In the genomic region with DNA sequence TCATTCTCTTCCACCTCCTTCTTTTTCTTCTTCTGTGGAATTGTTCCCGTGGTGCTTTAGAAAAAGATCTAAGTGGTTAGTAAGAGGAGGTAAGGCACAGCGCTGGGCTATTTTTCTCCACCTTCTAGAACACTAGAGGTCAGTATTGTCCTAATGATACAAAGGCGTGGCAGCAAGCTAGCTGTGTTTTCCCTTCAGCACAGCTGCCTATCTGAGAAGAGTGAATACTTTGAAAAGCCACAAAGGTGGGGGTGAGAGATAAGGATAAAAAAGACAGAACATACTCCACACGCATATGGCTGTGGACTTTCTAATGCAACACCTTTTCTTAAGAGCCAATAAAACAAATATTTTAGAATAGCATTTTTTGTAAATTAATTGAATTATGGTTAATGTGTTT, we compare ENCODE assay signal across 8 cellular contexts. TPM values are rescaled to one million over a fixed set of nuclear protein-coding genes. Genes with fewer than 3 reads are reported as not detected.
DNase-seq lines count a peak whose midpoint lies in the region; ATAC-seq and FAIRE-seq lines count a peak whose summit lies in the region.

No MANE protein-coding gene starts in this region.

- peak; percentile 8 for DNase-seq in CD1c-positive myeloid dendritic cell (ENCODE audit: extremely low spot score)
- DNase-seq in GM19239 (ENCODE audit: insufficient read length, low spot score), result peak; percentile 27
- DNase-seq in NCI-H345 treated with DMSO at 0.1 percent for 48 hours (lab: John Stamatoyannopoulos, UW; ENCODE audit: unreplicated experiment), result peak; percentile 73
- peak in 30 of 58 donors; percentile 0 to 85 (median 14) for DNase-seq in anterior cingulate cortex (lab: John Stamatoyannopoulos, UW)
- DNase-seq in T-helper 17 cell, result no peak
- DNase-seq in germinal center (ENCODE audit: low spot score), result no peak

- H3K4me3 Mint-ChIP-seq in T-helper 17 cell, result no peak overlapping the region

- H3K9me3 ChIP-seq in T-helper 17 cell (ENCODE audit: control insufficient read depth, low read length, poor library complexity, severe bottlenecking), result no peaks in the 10 kb centered on the region

- FAIRE-seq in GM19239 (lab: Jason Lieb, UNC) (peak; percentile 14), islet of Langerhans (lab: Jason Lieb, UNC) (peak; percentile 98)

- H3K4me1 Mint-ChIP-seq in T-helper 17 cell, result no peaks in the 10 kb centered on the region

- H3K27ac Mint-ChIP-seq in T-helper 17 cell, result no peak overlapping the region

- peaks cover 3% of the 10 kb centered on the region for H3K36me3 Mint-ChIP-seq in T-helper 17 cell (ENCODE audit: low read depth)

- ATAC-seq in HG03457 (IDR thresholded peaks at IDR 0.05; ENCODE audit: unreplicated experiment) (peak; percentile 72), T-helper 17 cell (no peak)

- peaks cover 19% of the 10 kb centered on the region for H3K27me3 Mint-ChIP-seq in T-helper 17 cell

RNA-seq across cellular contexts. Expression of a gene that starts 2.1 kb away (rescaled TPM):
- total RNA-seq in T-helper 17 cell, result not detected

Comparison
In these comparisons a context has a peak if more than half of its experiments do, and no peak if none do; other contexts are left out.
1. DNase-seq: peak in CD1c-positive myeloid dendritic cell (single experiment), GM19239 (single experiment), NCI-H345 treated with DMSO at 0.1 percent for 48 hours (single experiment) and anterior cingulate cortex (30 of 58); none in T-helper 17 cell (0 of 3) and germinal center (single experiment).